16 cellular contexts compared by ENCODE assay signal in the genomic region with DNA sequence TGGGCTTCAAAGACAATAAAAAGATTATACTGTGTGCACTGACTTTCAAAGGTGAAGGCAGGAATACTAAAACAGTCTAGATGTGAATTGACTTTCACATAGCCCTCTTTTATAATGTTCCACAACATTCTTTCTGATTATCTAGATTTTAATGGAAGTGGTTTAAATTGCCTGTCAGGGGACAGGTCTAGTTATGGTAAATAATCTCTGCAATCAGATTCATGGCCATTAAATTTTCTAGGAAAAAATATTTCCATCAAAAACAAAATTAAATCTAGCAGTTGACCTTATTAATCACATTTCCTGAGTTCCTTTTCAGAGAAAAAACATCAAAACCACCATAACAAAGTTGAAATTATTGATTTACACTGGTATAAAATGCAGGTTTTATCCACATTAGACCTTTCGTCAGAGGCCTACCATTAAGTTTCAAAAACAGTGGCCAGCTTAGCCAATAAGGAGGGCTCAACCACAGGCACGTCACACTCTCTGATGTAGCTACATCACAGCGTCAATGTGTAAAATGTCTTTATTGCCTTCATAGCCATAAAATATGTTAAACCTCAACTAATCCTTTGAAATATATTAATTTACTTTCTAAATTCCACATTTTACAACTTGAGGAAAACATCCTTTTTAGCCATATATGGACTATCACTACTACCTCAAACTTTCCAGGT.
DNase-seq lines count a peak whose midpoint lies in the region; ATAC-seq and TF ChIP-seq lines count a peak whose summit lies in the region.
"Had no signal": no experiment of that assay in that cellular context is flagged by ENCODE, and none has a peak within 500 bp of the region (broad histone marks: within the 10 kb centered on the region; RNA-seq: fewer than 3 reads in every experiment).

No MANE protein-coding gene starts in this region.

- H3K27me3 Mint-ChIP-seq in activated T-cell treated with anti-CD3 and anti-CD28 coated beads, Interleukin-2, amount 50 U/mL, for 4 hours (ENCODE audit: low read depth): no peaks in the 10 kb centered on the region
- H3K27me3 Mint-ChIP-seq: CD4-positive, alpha-beta memory T cell had no signal

- no peaks in the 10 kb centered on the region for H3F3A ChIP-seq in SK-N-SH (replicated peaks; ENCODE audit: insufficient read depth)

- in situ Hi-C loops in transverse colon (cut with MboI; ENCODE audit: low pct_ligation_motif_present in 1 of 4, low pct_unique_long_range_greater_than_20kb in 1 of 4, low sequenced_read_pairs in 3 of 4): no loop called here

- no peaks in the 10 kb centered on the region for H4K20me1 ChIP-seq in SK-N-SH (ENCODE audit: insufficient read depth)
- H4K20me1 ChIP-seq: BLaER1 had no signal

- no peaks in the 10 kb centered on the region for H3K9me3 ChIP-seq in SK-N-SH
- H3K9me3 ChIP-seq in colonic mucosa: no peaks in the 10 kb centered on the region
- H3K9me3 ChIP-seq in transverse colon: no peaks in the 10 kb centered on the region
- H3K9me3 ChIP-seq: BLaER1 had no signal

- no peak overlapping the region for H3K4me3 Mint-ChIP-seq in activated T-cell treated with anti-CD3 and anti-CD28 coated beads, Interleukin-2, amount 50 U/mL, for 4 hours
- H3K4me3 Mint-ChIP-seq: CD14-positive monocyte; CD4-positive, alpha-beta memory T cell; H9 had no signal

- H3K4me1 ChIP-seq in SK-N-SH (ENCODE audit: control insufficient read depth in 1 of 2, insufficient read depth in 2 of 2, low read depth in 1 of 2, low read length in 1 of 2) (peaks cover 7 to 9% of the 10 kb centered on the region in 2 experiments; a peak in 3 of 4 replicates), colonic mucosa (no peaks in the 10 kb centered on the region), transverse colon (peaks cover 2 to 29% (median 14%) of the 10 kb centered on the region in 4 donors)

- POLR2A ChIA-PET in SK-N-SH (lab: Yijun Ruan, JAX): no interaction called here

- DNase-seq in SK-N-SH: no peak
- peak; percentile 33 for DNase-seq in colonic mucosa
- DNase-seq in left colon: peak in 1 of 2 donors; percentile 31
- peak; percentile 16 for DNase-seq in transverse colon
- DNase-seq in dermis blood vessel endothelial cell: no peak
- no peak for DNase-seq in activated T-cell treated with anti-CD3 and anti-CD28 coated beads, Interleukin-2, amount 50 U/mL, for 4 hours
- DNase-seq in middle frontal gyrus (ENCODE audit: extremely low spot score, low spot score): no peak
- DNase-seq: CD4-positive, alpha-beta memory T cell; DMS 273 treated with DMSO at 0.1 percent for 48 hours; DMS53; GOT3; H9 had no signal

- no peaks in the 10 kb centered on the region for H3K27me3 ChIP-seq in SK-N-SH (ENCODE audit: insufficient read depth)
- no peaks in the 10 kb centered on the region for H3K27me3 ChIP-seq in colonic mucosa
- H3K27me3 ChIP-seq in transverse colon: no peaks in the 10 kb centered on the region
- H3K27me3 ChIP-seq: BLaER1 had no signal

- H3K4me3 ChIP-seq in SK-N-SH (ENCODE audit: low read depth in 2 of 2, low read length in 1 of 2) (no peak overlapping the region), colonic mucosa (no peak overlapping the region), transverse colon (no peak overlapping the region)
- H3K4me3 ChIP-seq: BLaER1 had no signal

- H2AFZ ChIP-seq in SK-N-SH (ENCODE audit: low read depth): no peak overlapping the region

- H3K9me2 ChIP-seq in SK-N-SH: no peaks in the 10 kb centered on the region

- no peak for TF ChIP-seq CTCF in SK-N-SH (IDR thresholded peaks at IDR 0.05)
- no peak for TF ChIP-seq CTCF in colonic mucosa (IDR thresholded peaks at IDR 0.05)
- TF ChIP-seq CTCF in transverse colon (IDR thresholded peaks at IDR 0.05): no peak

- H3K27ac ChIP-seq in SK-N-SH (ENCODE audit: low read depth in 2 of 2, low read length in 1 of 2) (peak overlapping the region in 1 of 2 experiments; percentile 51; a peak in 1 of 4 replicates), colonic mucosa (no peak overlapping the region), transverse colon (peak overlapping the region in 2 of 4 donors; percentile 2 to 36)
- H3K27ac ChIP-seq: 22Rv1, BLaER1 had no signal

- 93% methylated on average over 3 of the region's 3 CpGs for WGBS in SK-N-SH (ENCODE audit: low lambda C conversion rate)
- WGBS in transverse colon (ENCODE audit: low coverage in 1 of 2), 2 donors: 36 to 52% methylated on average over 3 of the region's 3 CpGs

- intact Hi-C loops in colonic mucosa (cut with DNase I): no loop called here
- intact Hi-C loops in left colon (cut with DNase I, micrococcal nuclease): no loop called here
- intact Hi-C loops in transverse colon (cut with DNase I; ENCODE audit: low total_unique reads): no loop called here

- TF ChIP-seq EP300 in SK-N-SH (IDR thresholded peaks at IDR 0.05; ENCODE audit: borderline replicate concordance in 1 of 2, low read depth in 1 of 2, low read length in 1 of 2) (no peak), transverse colon (IDR thresholded peaks at IDR 0.05; ENCODE audit: low read depth) (no peak)

- peaks cover 7% of the 10 kb centered on the region for H3K36me3 Mint-ChIP-seq in activated T-cell treated with anti-CD3 and anti-CD28 coated beads, Interleukin-2, amount 50 U/mL, for 4 hours (ENCODE audit: insufficient read depth)

- H3K4me1 Mint-ChIP-seq in activated T-cell treated with anti-CD3 and anti-CD28 coated beads, Interleukin-2, amount 50 U/mL, for 4 hours (ENCODE audit: low read depth): no peaks in the 10 kb centered on the region
- H3K4me1 Mint-ChIP-seq: CD14-positive monocyte had no signal

- H3K9ac ChIP-seq in SK-N-SH (no peak overlapping the region), colonic mucosa (ENCODE audit: low read depth in 2 of 2, low read length in 2 of 2) (no peak overlapping the region)
- H3K9ac ChIP-seq: BLaER1 had no signal

- TF ChIP-seq RAD21 in SK-N-SH (IDR thresholded peaks at IDR 0.05; ENCODE audit: low read length): no peak

- ATAC-seq in SK-N-SH treated with all-trans-retinoic acid at 6 μM for 48 hours: peak; percentile 33; the same call in 2 of the 3 replicates
- peak; percentile 72 for ATAC-seq in left colon
- ATAC-seq in activated T-cell treated with anti-CD3 and anti-CD28 coated beads, Interleukin-2, amount 50 U/mL, for 4 hours: no peak

- no peak for TF ChIP-seq POLR2A in transverse colon (IDR thresholded peaks at IDR 0.05)

- H3K36me3 ChIP-seq in SK-N-SH (replicated peaks in 1 of 2; ENCODE audit: control insufficient read depth in 1 of 2, insufficient read depth in 2 of 2, low read length in 1 of 2): peaks cover 19 to 25% of the 10 kb centered on the region in 2 experiments
- H3K36me3 ChIP-seq in colonic mucosa: no peaks in the 10 kb centered on the region
- H3K36me3 ChIP-seq in transverse colon: no peaks in the 10 kb centered on the region

- H3K9me3 Mint-ChIP-seq in activated T-cell treated with anti-CD3 and anti-CD28 coated beads, Interleukin-2, amount 50 U/mL, for 4 hours: no peaks in the 10 kb centered on the region
- H3K9me3 Mint-ChIP-seq: CD14-positive monocyte; CD4-positive, alpha-beta memory T cell; H9 had no signal

- CTCF ChIA-PET in SK-N-SH (lab: Yijun Ruan, JAX): interaction anchor here (0.8 to 1.5 kb wide), 4 partner anchors 11 to 538 kb away, joined by 3 to 4 read pairs (median 3); no protein-coding TSS in a partner anchor

- H3K79me2 ChIP-seq in SK-N-SH (ENCODE audit: insufficient read depth): peaks cover 3% of the 10 kb centered on the region; the same call in 1 of the 2 replicates

- no peak overlapping the region for H3K4me2 ChIP-seq in SK-N-SH
- H3K4me2 ChIP-seq: BLaER1 had no signal

TF ChIP-seq in SK-N-SH treated with all-trans-retinoic acid at 6 μM for 48 hours, 23 proteins besides CTCF, POLR2A, EP300 and RAD21:
- TF ChIP-seq ISL1 (CRISPR knock-in tag; IDR thresholded peaks at IDR 0.05) (peak; percentile 91), ZFP3 (CRISPR knock-in tag; IDR thresholded peaks at IDR 0.05) (no peak)

TF ChIP-seq in SK-N-SH, 30 proteins besides CTCF, POLR2A, EP300 and RAD21 (continues in another document):
- TF ChIP-seq SIN3A (IDR thresholded peaks at IDR 0.05; ENCODE audit: borderline replicate concordance, low read depth, low read length) (no peak), TAF1 (IDR thresholded peaks at IDR 0.05; ENCODE audit: borderline replicate concordance, low read depth, low read length) (no peak), MEF2A (IDR thresholded peaks at IDR 0.05; ENCODE audit: borderline replicate concordance, low read depth) (no peak), MXI1 (IDR thresholded peaks at IDR 0.05; ENCODE audit: low read depth, low read length) (no peak), NFIC (IDR thresholded peaks at IDR 0.05; ENCODE audit: borderline replicate concordance) (no peak), TEAD4 (IDR thresholded peaks at IDR 0.05; ENCODE audit: borderline replicate concordance, insufficient read depth) (no peak), GABPA (IDR thresholded peaks at IDR 0.05; ENCODE audit: low read depth) (no peak)
- TF ChIP-seq, protein P1, sequence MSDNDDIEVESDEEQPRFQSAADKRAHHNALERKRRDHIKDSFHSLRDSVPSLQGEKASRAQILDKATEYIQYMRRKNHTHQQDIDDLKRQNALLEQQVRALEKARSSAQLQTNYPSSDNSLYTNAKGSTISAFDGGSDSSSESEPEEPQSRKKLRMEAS (IDR thresholded peaks at IDR 0.05; ENCODE audit: low read depth): no peak
- TF ChIP-seq, protein P2, sequence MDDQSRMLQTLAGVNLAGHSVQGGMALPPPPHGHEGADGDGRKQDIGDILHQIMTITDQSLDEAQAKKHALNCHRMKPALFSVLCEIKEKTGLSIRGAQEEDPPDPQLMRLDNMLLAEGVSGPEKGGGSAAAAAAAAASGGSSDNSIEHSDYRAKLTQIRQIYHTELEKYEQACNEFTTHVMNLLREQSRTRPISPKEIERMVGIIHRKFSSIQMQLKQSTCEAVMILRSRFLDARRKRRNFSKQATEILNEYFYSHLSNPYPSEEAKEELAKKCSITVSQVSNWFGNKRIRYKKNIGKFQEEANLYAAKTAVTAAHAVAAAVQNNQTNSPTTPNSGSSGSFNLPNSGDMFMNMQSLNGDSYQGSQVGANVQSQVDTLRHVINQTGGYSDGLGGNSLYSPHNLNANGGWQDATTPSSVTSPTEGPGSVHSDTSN (IDR thresholded peaks at IDR 0.05): no peak
- TF ChIP-seq, protein P3, sequence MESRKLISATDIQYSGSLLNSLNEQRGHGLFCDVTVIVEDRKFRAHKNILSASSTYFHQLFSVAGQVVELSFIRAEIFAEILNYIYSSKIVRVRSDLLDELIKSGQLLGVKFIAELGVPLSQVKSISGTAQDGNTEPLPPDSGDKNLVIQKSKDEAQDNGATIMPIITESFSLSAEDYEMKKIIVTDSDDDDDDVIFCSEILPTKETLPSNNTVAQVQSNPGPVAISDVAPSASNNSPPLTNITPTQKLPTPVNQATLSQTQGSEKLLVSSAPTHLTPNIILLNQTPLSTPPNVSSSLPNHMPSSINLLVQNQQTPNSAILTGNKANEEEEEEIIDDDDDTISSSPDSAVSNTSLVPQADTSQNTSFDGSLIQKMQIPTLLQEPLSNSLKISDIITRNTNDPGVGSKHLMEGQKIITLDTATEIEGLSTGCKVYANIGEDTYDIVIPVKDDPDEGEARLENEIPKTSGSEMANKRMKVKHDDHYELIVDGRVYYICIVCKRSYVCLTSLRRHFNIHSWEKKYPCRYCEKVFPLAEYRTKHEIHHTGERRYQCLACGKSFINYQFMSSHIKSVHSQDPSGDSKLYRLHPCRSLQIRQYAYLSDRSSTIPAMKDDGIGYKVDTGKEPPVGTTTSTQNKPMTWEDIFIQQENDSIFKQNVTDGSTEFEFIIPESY (IDR thresholded peaks at IDR 0.05; ENCODE audit: borderline replicate concordance, low read depth): no peak

Comparison
In these comparisons a context has a peak if more than half of its experiments do, and no peak if none do; other contexts are left out.
1. ATAC-seq: peak in SK-N-SH treated with all-trans-retinoic acid at 6 μM for 48 hours (single experiment) and left colon (single experiment); none in activated T-cell treated with anti-CD3 and anti-CD28 coated beads, Interleukin-2, amount 50 U/mL, for 4 hours (0 of 2).
2. DNase-seq: peak in colonic mucosa (single experiment) and transverse colon (single experiment); none in SK-N-SH (single experiment), dermis blood vessel endothelial cell (single experiment), activated T-cell treated with anti-CD3 and anti-CD28 coated beads, Interleukin-2, amount 50 U/mL, for 4 hours (single experiment) and middle frontal gyrus (single experiment).